In genomic region chr3:129486057-129487035, GRCh38 we compare ENCODE assay signal across 1 cellular context.
TF ChIP-seq lines count a peak whose summit lies in the region.

No MANE protein-coding gene starts in this region.

TF ChIP-seq in GM12878, 131 proteins besides CTCF, POLR2A, EP300 and RAD21:
- TF ChIP-seq EED (IDR thresholded peaks at IDR 0.05; ENCODE audit: low read depth) (peak; percentile 22; the same call in 1 of the 2 replicates), FOXM1 (IDR thresholded peaks at IDR 0.05; ENCODE audit: low read depth, low read length) (peak; percentile 31; the same call in 1 of the 2 replicates), JUNB (IDR thresholded peaks at IDR 0.05) (peak; percentile 62), ZNF217 (IDR thresholded peaks at IDR 0.05) (no peak), HSF1 (IDR thresholded peaks at IDR 0.05; ENCODE audit: low read depth, low read length) (no peak), TCF3 (IDR thresholded peaks at IDR 0.05; ENCODE audit: borderline replicate concordance, insufficient read depth, low read depth, low read length) (peak; percentile 24; the same call in 1 of the 2 replicates), TCF7 (IDR thresholded peaks at IDR 0.05; ENCODE audit: borderline replicate concordance) (no peak), RUNX3 (IDR thresholded peaks at IDR 0.05; ENCODE audit: low read length) (peak; percentile 61), MEF2A (IDR thresholded peaks at IDR 0.05; ENCODE audit: insufficient read depth, low read depth, low read length) (0 out of 2 replicates have a peak, but pooled peaks have one; percentile 36), BCL3 (IDR thresholded peaks at IDR 0.05; ENCODE audit: borderline replicate concordance, insufficient read depth, low read depth, low read length, poor library complexity, severe bottlenecking) (peak; percentile 25), IKZF2 (IDR thresholded peaks at IDR 0.05) (no peak), NFIC (IDR thresholded peaks at IDR 0.05; ENCODE audit: low read depth, low read length) (peak; percentile 60; the same call in 1 of the 2 replicates), ZZZ3 (IDR thresholded peaks at IDR 0.05; ENCODE audit: control insufficient read depth, insufficient read length, low read depth) (no peak), IKZF1 (conservative IDR thresholded peaks at IDR 0.05) (no peak), SMARCA5 (IDR thresholded peaks at IDR 0.05) (no peak), FOS (IDR thresholded peaks at IDR 0.05; ENCODE audit: borderline replicate concordance, extremely low read depth, insufficient read length) (no peak)
- TF ChIP-seq, protein P1, sequence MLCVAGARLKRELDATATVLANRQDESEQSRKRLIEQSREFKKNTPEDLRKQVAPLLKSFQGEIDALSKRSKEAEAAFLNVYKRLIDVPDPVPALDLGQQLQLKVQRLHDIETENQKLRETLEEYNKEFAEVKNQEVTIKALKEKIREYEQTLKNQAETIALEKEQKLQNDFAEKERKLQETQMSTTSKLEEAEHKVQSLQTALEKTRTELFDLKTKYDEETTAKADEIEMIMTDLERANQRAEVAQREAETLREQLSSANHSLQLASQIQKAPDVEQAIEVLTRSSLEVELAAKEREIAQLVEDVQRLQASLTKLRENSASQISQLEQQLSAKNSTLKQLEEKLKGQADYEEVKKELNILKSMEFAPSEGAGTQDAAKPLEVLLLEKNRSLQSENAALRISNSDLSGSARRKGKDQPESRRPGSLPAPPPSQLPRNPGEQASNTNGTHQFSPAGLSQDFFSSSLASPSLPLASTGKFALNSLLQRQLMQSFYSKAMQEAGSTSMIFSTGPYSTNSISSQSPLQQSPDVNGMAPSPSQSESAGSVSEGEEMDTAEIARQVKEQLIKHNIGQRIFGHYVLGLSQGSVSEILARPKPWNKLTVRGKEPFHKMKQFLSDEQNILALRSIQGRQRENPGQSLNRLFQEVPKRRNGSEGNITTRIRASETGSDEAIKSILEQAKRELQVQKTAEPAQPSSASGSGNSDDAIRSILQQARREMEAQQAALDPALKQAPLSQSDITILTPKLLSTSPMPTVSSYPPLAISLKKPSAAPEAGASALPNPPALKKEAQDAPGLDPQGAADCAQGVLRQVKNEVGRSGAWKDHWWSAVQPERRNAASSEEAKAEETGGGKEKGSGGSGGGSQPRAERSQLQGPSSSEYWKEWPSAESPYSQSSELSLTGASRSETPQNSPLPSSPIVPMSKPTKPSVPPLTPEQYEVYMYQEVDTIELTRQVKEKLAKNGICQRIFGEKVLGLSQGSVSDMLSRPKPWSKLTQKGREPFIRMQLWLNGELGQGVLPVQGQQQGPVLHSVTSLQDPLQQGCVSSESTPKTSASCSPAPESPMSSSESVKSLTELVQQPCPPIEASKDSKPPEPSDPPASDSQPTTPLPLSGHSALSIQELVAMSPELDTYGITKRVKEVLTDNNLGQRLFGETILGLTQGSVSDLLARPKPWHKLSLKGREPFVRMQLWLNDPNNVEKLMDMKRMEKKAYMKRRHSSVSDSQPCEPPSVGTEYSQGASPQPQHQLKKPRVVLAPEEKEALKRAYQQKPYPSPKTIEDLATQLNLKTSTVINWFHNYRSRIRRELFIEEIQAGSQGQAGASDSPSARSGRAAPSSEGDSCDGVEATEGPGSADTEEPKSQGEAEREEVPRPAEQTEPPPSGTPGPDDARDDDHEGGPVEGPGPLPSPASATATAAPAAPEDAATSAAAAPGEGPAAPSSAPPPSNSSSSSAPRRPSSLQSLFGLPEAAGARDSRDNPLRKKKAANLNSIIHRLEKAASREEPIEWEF (IDR thresholded peaks at IDR 0.05; ENCODE audit: insufficient replicate concordance, low read depth, low read length) = no peak
